In the genomic region with DNA sequence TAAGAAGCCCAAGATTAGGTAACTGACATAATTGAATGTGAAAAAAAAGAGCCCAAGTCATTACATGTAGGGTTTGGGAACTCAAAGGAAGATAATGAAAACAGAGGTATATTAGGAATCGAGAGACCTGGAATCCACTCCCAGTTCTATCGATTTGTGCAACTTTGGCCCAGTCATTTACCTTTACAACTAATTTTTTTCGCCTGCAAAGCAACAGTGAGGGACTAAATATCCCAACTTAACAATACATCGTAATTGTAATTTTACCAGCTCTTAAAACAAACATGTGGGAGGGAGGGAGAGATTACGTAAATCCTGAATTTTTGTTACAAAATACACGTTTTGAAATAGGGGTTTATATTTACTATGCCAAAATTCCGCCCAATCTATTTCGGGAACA, we compare ENCODE assay signal across 10 cellular contexts. TPM values are rescaled to one million over a fixed set of nuclear protein-coding genes. Genes with fewer than 3 reads are reported as not detected.
DNase-seq lines count a peak whose midpoint lies in the region; ATAC-seq, FAIRE-seq and TF ChIP-seq lines count a peak whose summit lies in the region.
"Had no signal": no experiment of that assay in that cellular context is flagged by ENCODE, and none has a peak within 500 bp of the region (broad histone marks: within the 10 kb centered on the region; RNA-seq: fewer than 3 reads in every experiment).

No MANE protein-coding gene starts in this region.

- H3K27ac Mint-ChIP-seq in activated naive CD4-positive, alpha-beta T cell treated with anti-CD3 and anti-CD28 coated beads, Interleukin-2, amount 10 ng/mL, durations not matched to agents 7 days and 5 days = no peak overlapping the region
- peak overlapping the region; percentile 93 for H3K27ac Mint-ChIP-seq in activated T-helper 17 cell treated with anti-CD3 and anti-CD28 coated beads, Interleukin-2, amount 50 U/mL, for 72 hours

- peaks cover 2 to 4% of the 10 kb centered on the region in 2 donors for H3K4me1 ChIP-seq in kidney (ENCODE audit: control insufficient read depth in 1 of 2, insufficient read depth in 1 of 2, low read depth in 1 of 2, low read length in 2 of 2)
- H3K4me1 ChIP-seq in tibial nerve = peaks cover 0 to 39% (median 10%) of the 10 kb centered on the region in 4 donors

- no peak for TF ChIP-seq CTCF in kidney (IDR thresholded peaks at IDR 0.05; ENCODE audit: borderline replicate concordance, extremely low read depth, insufficient read depth)
- no peak for TF ChIP-seq CTCF in tibial nerve (IDR thresholded peaks at IDR 0.05)
- TF ChIP-seq CTCF in lower leg skin (IDR thresholded peaks at IDR 0.05) = no peak

- FAIRE-seq in kidney (lab: Jason Lieb, UNC) = no peak

- ATAC-seq in activated T-helper 17 cell treated with anti-CD3 and anti-CD28 coated beads, Interleukin-2, amount 50 U/mL, for 72 hours (replicated peaks) = no peak
- ATAC-seq in HG02938 (IDR thresholded peaks at IDR 0.05; ENCODE audit: unreplicated experiment) = no peak

- intact Hi-C loops in kidney (cut with DNase I) (no loop called here), lower leg skin (cut with DNase I; ENCODE audit: low total_unique reads) (no loop called here)

- H3K9me3 Mint-ChIP-seq in activated naive CD4-positive, alpha-beta T cell treated with anti-CD3 and anti-CD28 coated beads, Interleukin-2, amount 10 ng/mL, durations not matched to agents 7 days and 5 days = no peaks in the 10 kb centered on the region
- no peaks in the 10 kb centered on the region for H3K9me3 Mint-ChIP-seq in activated T-helper 17 cell treated with anti-CD3 and anti-CD28 coated beads, Interleukin-2, amount 50 U/mL, for 72 hours

- no peak for DNase-seq in activated naive CD4-positive, alpha-beta T cell treated with anti-CD3 and anti-CD28 coated beads, Interleukin-2, amount 10 ng/mL, durations not matched to agents 7 days and 5 days
- DNase-seq in activated naive CD4-positive, alpha-beta T cell (lab: John Stamatoyannopoulos, UW) = no peak
- no peak for DNase-seq in kidney
- no peak for DNase-seq in tibial nerve (ENCODE audit: low spot score in 2 of 2)
- no peak for DNase-seq in mesenteric fat pad (ENCODE audit: low spot score)
- DNase-seq in lower leg skin (ENCODE audit: low spot score in 2 of 2) = no peak
- DNase-seq: NCI-H1048, WERI-Rb-1 had no signal

- H3K4me3 Mint-ChIP-seq in activated naive CD4-positive, alpha-beta T cell treated with anti-CD3 and anti-CD28 coated beads, Interleukin-2, amount 10 ng/mL, durations not matched to agents 7 days and 5 days = peak overlapping the region; percentile 73
- H3K4me3 Mint-ChIP-seq in activated T-helper 17 cell treated with anti-CD3 and anti-CD28 coated beads, Interleukin-2, amount 50 U/mL, for 72 hours = peak overlapping the region; percentile 96

- H3K27me3 ChIP-seq in tibial nerve = peaks cover 0 to 10% of the 10 kb centered on the region in 2 donors

- no peaks in the 10 kb centered on the region for H3K36me3 ChIP-seq in kidney (ENCODE audit: control insufficient read depth in 1 of 2, insufficient read depth in 2 of 2, low read length in 2 of 2)
- H3K36me3 ChIP-seq in tibial nerve = no peaks in the 10 kb centered on the region
- H3K36me3 ChIP-seq: WERI-Rb-1 had no signal

- TF ChIP-seq POLR2A in tibial nerve (IDR thresholded peaks at IDR 0.05) (no peak), lower leg skin (IDR thresholded peaks at IDR 0.05) (no peak)

- H3K4me3 ChIP-seq in kidney (ENCODE audit: low read length in 2 of 2) (peak overlapping the region; percentile 90 to 95), tibial nerve (peak overlapping the region in 3 of 4 donors; percentile 75 to 92 (median 92)), lower leg skin (ENCODE audit: low read depth, poor library complexity, severe bottlenecking) (no peak overlapping the region)

- H3K9me3 ChIP-seq in kidney (ENCODE audit: control insufficient read depth in 1 of 2, low read length in 2 of 2) (no peaks in the 10 kb centered on the region), tibial nerve (no peaks in the 10 kb centered on the region)

- peaks cover 4% of the 10 kb centered on the region for H3K27me3 Mint-ChIP-seq in activated naive CD4-positive, alpha-beta T cell treated with anti-CD3 and anti-CD28 coated beads, Interleukin-2, amount 10 ng/mL, durations not matched to agents 7 days and 5 days
- H3K27me3 Mint-ChIP-seq in activated T-helper 17 cell treated with anti-CD3 and anti-CD28 coated beads, Interleukin-2, amount 50 U/mL, for 72 hours = peaks cover 5% of the 10 kb centered on the region

- H3K9ac ChIP-seq in kidney (ENCODE audit: low read length in 2 of 2) = no peak overlapping the region

- peaks cover 24% of the 10 kb centered on the region for H3K36me3 Mint-ChIP-seq in activated naive CD4-positive, alpha-beta T cell treated with anti-CD3 and anti-CD28 coated beads, Interleukin-2, amount 10 ng/mL, durations not matched to agents 7 days and 5 days
- H3K36me3 Mint-ChIP-seq in activated T-helper 17 cell treated with anti-CD3 and anti-CD28 coated beads, Interleukin-2, amount 50 U/mL, for 72 hours (ENCODE audit: low read depth) = peaks cover 40% of the 10 kb centered on the region

- WGBS in tibial nerve, 2 donors = 84 to 86% methylated on average over 8 of the region's 8 CpGs
- WGBS in lower leg skin, 2 donors = 77 to 83% methylated on average over 8 of the region's 8 CpGs

- peaks cover 41% of the 10 kb centered on the region for H3K4me1 Mint-ChIP-seq in activated naive CD4-positive, alpha-beta T cell treated with anti-CD3 and anti-CD28 coated beads, Interleukin-2, amount 10 ng/mL, durations not matched to agents 7 days and 5 days
- H3K4me1 Mint-ChIP-seq in activated T-helper 17 cell treated with anti-CD3 and anti-CD28 coated beads, Interleukin-2, amount 50 U/mL, for 72 hours = peaks cover 28% of the 10 kb centered on the region

- TF ChIP-seq EP300 in tibial nerve (IDR thresholded peaks at IDR 0.05) = no peak

- H3K27ac ChIP-seq in kidney (ENCODE audit: low read depth in 2 of 2, low read length in 2 of 2) = no peak overlapping the region
- no peak overlapping the region for H3K27ac ChIP-seq in tibial nerve
- H3K27ac ChIP-seq: WERI-Rb-1 had no signal

- CTCF ChIA-PET in activated naive CD4-positive, alpha-beta T cell treated with anti-CD3 and anti-CD28 coated beads, Interleukin-2, amount 10 ng/mL, durations not matched to agents 7 days and 5 days (lab: Charles Lee) = no interaction called here

RNA-seq across cellular contexts. Expression of a gene that starts 1.4 kb away (rescaled TPM):
- total RNA-seq in activated T-helper 17 cell treated with anti-CD3 and anti-CD28 coated beads, Interleukin-2, amount 50 U/mL, for 72 hours = 10 to 100 TPM; 22.0 to 23.2 TPM
- total RNA-seq in kidney (31.5 TPM), tibial nerve (10 to 100 TPM; 25.3 to 33.2 (median 28.2) TPM), mesenteric fat pad (25.4 TPM), lower leg skin (10 to 100 TPM; 14.6 to 23.5 (median 21.3) TPM)
- 22.2 TPM for polyA plus RNA-seq in kidney (ENCODE audit: insufficient read depth, low read depth, low replicate concordance)
